Comparison of ENCODE assay signal across 5 cellular contexts in genomic region chr10:98602224-98602623, GRCh38.
"Had no signal": no experiment of that assay in that cellular context is flagged by ENCODE, and none has a peak within 500 bp of the region (broad histone marks: within the 10 kb centered on the region; RNA-seq: fewer than 3 reads in every experiment).

No MANE protein-coding gene starts in this region.

- H3K27ac Mint-ChIP-seq: GM23338, H9 had no signal

- H2AFZ ChIP-seq: GM23338 had no signal

- H3K4me3 Mint-ChIP-seq: GM23338, H9 had no signal

- H3K4me3 ChIP-seq: GM23338, K562 had no signal

- ATAC-seq: GM23338, K562 had no signal

- H3K4me2 ChIP-seq: GM23338 had no signal

- DNase-seq: H9, HCEC 1CT, IMR-90 had no signal
